Comparison of ENCODE assay signal across 16 cellular contexts in the genomic region with DNA sequence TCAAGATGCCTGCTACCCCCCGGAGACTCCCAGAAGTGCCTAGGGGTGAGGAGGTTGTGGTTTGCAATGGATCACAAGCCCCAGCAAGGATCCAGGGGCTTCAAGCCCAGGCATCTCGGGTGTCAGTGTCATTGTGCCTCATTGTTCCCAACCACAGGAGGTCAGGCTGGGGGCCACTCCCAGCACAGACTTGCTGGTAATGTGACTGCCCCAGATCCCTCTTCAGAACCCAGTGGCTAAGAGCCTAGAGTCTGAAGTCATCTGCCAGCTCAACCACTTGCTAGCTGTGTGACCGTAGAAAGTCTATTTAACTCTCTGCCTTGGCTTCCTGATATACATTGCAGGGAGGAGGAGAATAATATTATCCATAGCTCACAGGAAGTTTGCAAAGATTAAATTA. TPM values are rescaled to one million over a fixed set of nuclear protein-coding genes. Genes with fewer than 3 reads are reported as not detected.
DNase-seq lines count a peak whose midpoint lies in the region; ATAC-seq and TF ChIP-seq lines count a peak whose summit lies in the region.
"Had no signal": no experiment of that assay in that cellular context is flagged by ENCODE, and none has a peak within 500 bp of the region (broad histone marks: within the 10 kb centered on the region; RNA-seq: fewer than 3 reads in every experiment).

No MANE protein-coding gene starts in this region.

- peaks cover 73% of the 10 kb centered on the region for H3K4me1 ChIP-seq in left ventricle myocardium inferior

- TF ChIP-seq CTCF in left ventricle myocardium inferior (IDR thresholded peaks at IDR 0.05; ENCODE audit: borderline replicate concordance), result no peak

- H3K27ac ChIP-seq in left ventricle myocardium inferior (replicated peaks), result peak overlapping the region; percentile 89
- H3K27ac ChIP-seq: neutrophil had no signal

- no peaks in the 10 kb centered on the region for H3K9me3 ChIP-seq in left ventricle myocardium inferior (replicated peaks)
- H3K9me3 ChIP-seq: neutrophil had no signal

- no peaks in the 10 kb centered on the region for H3K27me3 ChIP-seq in left ventricle myocardium inferior (ENCODE audit: low read depth)

- no peak overlapping the region for H3K4me3 ChIP-seq in left ventricle myocardium inferior

- intact Hi-C loops in left ventricle myocardium inferior (cut with micrococcal nuclease), result no loop called here
- intact Hi-C loops in Right ventricle myocardium superior (cut with DNase I), result no loop called here

- ATAC-seq in Right ventricle myocardium superior (ENCODE audit: poor library complexity) (no peak), GM18870 (IDR thresholded peaks at IDR 0.05; ENCODE audit: unreplicated experiment) (no peak), HG02981 (IDR thresholded peaks at IDR 0.05; ENCODE audit: unreplicated experiment) (no peak)
- ATAC-seq: activated CD8-positive, alpha-beta T cell treated with anti-CD3 and anti-CD28 coated beads, Interleukin-2, amount 10 ng/mL, durations not matched to agents 7 days and 5 days had no signal

- no peak for DNase-seq in left ventricle myocardium inferior
- DNase-seq in Right ventricle myocardium superior, result no peak
- DNase-seq in SW480 (ENCODE audit: low spot score), result peak; percentile 35
- DNase-seq in iPS-NIHi7 (ENCODE audit: extremely low spot score), result peak; percentile 43
- no peak for DNase-seq in MV-4-11 (lab: John Stamatoyannopoulos, UW)
- no peak for DNase-seq in NCI-H524 treated with DMSO at 0.1 percent for 48 hours (lab: John Stamatoyannopoulos, UW)
- DNase-seq: activated CD8-positive, alpha-beta T cell treated with anti-CD3 and anti-CD28 coated beads, Interleukin-2, amount 10 ng/mL, durations not matched to agents 7 days and 5 days; activated naive CD4-positive, alpha-beta T cell treated with anti-CD3 and anti-CD28 coated beads, Interleukin-2, amount 10 ng/mL, durations not matched to agents 7 days and 5 days; Calu3; hippocampal formation; KBM-7; NCI-H1694 had no signal

- H3K36me3 ChIP-seq in left ventricle myocardium inferior, result no peaks in the 10 kb centered on the region
- H3K36me3 ChIP-seq: neutrophil had no signal

RNA-seq across cellular contexts. Expression of a gene that starts 7.7 kb away (rescaled TPM):
- 251 TPM for total RNA-seq in left ventricle myocardium inferior
- 297 TPM for total RNA-seq in Right ventricle myocardium superior

RNA-seq across cellular contexts. Expression of a gene that starts 13.0 kb away (rescaled TPM):
- 1.2 TPM for total RNA-seq in left ventricle myocardium inferior
- total RNA-seq in Right ventricle myocardium superior, result 1.3 TPM
- total RNA-seq: activated CD8-positive, alpha-beta T cell treated with anti-CD3 and anti-CD28 coated beads, Interleukin-2, amount 10 ng/mL, durations not matched to agents 7 days and 5 days; Calu3; liver had no signal

RNA-seq across cellular contexts. Expression of a gene that starts 42.1 kb away (rescaled TPM):
- 0.27 TPM for total RNA-seq in left ventricle myocardium inferior
- 0.56 TPM for total RNA-seq in Right ventricle myocardium superior

RNA-seq across cellular contexts. Expression of a gene that starts 56.9 kb away (rescaled TPM):
- total RNA-seq in left ventricle myocardium inferior (not detected), Right ventricle myocardium superior (not detected)
- total RNA-seq: activated CD8-positive, alpha-beta T cell treated with anti-CD3 and anti-CD28 coated beads, Interleukin-2, amount 10 ng/mL, durations not matched to agents 7 days and 5 days; Calu3; liver had no signal

Comparison
In these comparisons a context has a peak if more than half of its experiments do, and no peak if none do; other contexts are left out.
1. DNase-seq: peak in SW480 (single experiment) and iPS-NIHi7 (single experiment); none in left ventricle myocardium inferior (single experiment), Right ventricle myocardium superior (single experiment), MV-4-11 (single experiment) and NCI-H524 treated with DMSO at 0.1 percent for 48 hours (single experiment).